Comparison of ENCODE assay signal across 8 cellular contexts in genomic region chr3:189324538-189325138, GRCh38.
A peak's percentile ranks its signal among the peaks of the same experiment; 100 is the strongest.
DNase-seq lines count a peak whose midpoint lies in the region; ATAC-seq, FAIRE-seq and TF ChIP-seq lines count a peak whose summit lies in the region.

No MANE protein-coding gene starts in this region.

- H4K20me1 ChIP-seq in Loucy (ENCODE audit: insufficient read depth, low read length, poor library complexity, severe bottlenecking): no peaks in the 10 kb centered on the region

- peaks cover 12% of the 10 kb centered on the region for H3F3A ChIP-seq in Loucy (ENCODE audit: low read depth)

- no peaks in the 10 kb centered on the region for H3K27me3 Mint-ChIP-seq in activated naive CD8-positive, alpha-beta T cell treated with anti-CD3 and anti-CD28 coated beads, Interleukin-2, amount 10 ng/mL, durations not matched to agents 7 days and 5 days

- DNase-seq in GM04504 (ENCODE audit: low read depth): peak; percentile 39
- DNase-seq in HCEC 1CT: peak; percentile 37
- peak; percentile 85 for DNase-seq in SKM-1 treated with dmso at 0.1 percent for 144 hours (lab: John Stamatoyannopoulos, UW; ENCODE audit: unreplicated experiment)
- peak; percentile 70 for DNase-seq in activated naive CD8-positive, alpha-beta T cell treated with anti-CD3 and anti-CD28 coated beads, Interleukin-2, amount 10 ng/mL, durations not matched to agents 7 days and 5 days
- DNase-seq in myocyte (ENCODE audit: low read depth): peak; percentile 59
- peak; percentile 85 to 87 for DNase-seq in thyroid gland
- DNase-seq in frontal cortex (ENCODE audit: low spot score in 2 of 2): no peak

- peak overlapping the region; percentile 57 for H3K4me3 ChIP-seq in Loucy (ENCODE audit: low read length, poor library complexity, severe bottlenecking)
- H3K4me3 ChIP-seq in thyroid gland (replicated peaks in 1 of 3): no peak overlapping the region

- ATAC-seq in activated naive CD8-positive, alpha-beta T cell treated with anti-CD3 and anti-CD28 coated beads, Interleukin-2, amount 10 ng/mL, durations not matched to agents 7 days and 5 days (ENCODE audit: low read depth): peak; percentile 99

- H3K4me1 ChIP-seq in Loucy (ENCODE audit: insufficient read depth, low read length, poor library complexity, severe bottlenecking) (peaks cover 69% of the 10 kb centered on the region), thyroid gland (peaks cover 23 to 29% of the 10 kb centered on the region in 2 donors)

- H3K4me3 Mint-ChIP-seq in activated naive CD8-positive, alpha-beta T cell treated with anti-CD3 and anti-CD28 coated beads, Interleukin-2, amount 10 ng/mL, durations not matched to agents 7 days and 5 days: peak overlapping the region; percentile 86

- H3K27me3 ChIP-seq in Loucy (ENCODE audit: insufficient read depth, low read length, poor library complexity, severe bottlenecking) (no peaks in the 10 kb centered on the region), thyroid gland (no peaks in the 10 kb centered on the region)

- H3K9me2 ChIP-seq in Loucy (replicated peaks; ENCODE audit: low read depth, low read length): no peaks in the 10 kb centered on the region

- no peak for TF ChIP-seq CTCF in Loucy (conservative IDR thresholded peaks at IDR 0.05; ENCODE audit: low read length)
- no peak for TF ChIP-seq CTCF in thyroid gland (IDR thresholded peaks at IDR 0.05)

- H3K79me2 ChIP-seq in Loucy (ENCODE audit: insufficient read depth, low read length): no peaks in the 10 kb centered on the region

- POLR2A ChIA-PET in activated naive CD8-positive, alpha-beta T cell treated with anti-CD3 and anti-CD28 coated beads, Interleukin-2, amount 10 ng/mL, durations not matched to agents 7 days and 5 days (lab: Charles Lee): interaction anchor here (0.6 to 1.9 kb wide), 3 partner anchors 9 to 39 kb away, joined by 3 to 10 read pairs (median 3); no protein-coding TSS in a partner anchor

- WGBS in thyroid gland, 2 donors: 16 to 20% methylated on average over 5 of the region's 5 CpGs

- H3K36me3 ChIP-seq in Loucy (ENCODE audit: insufficient read depth, low read length): no peaks in the 10 kb centered on the region
- H3K36me3 ChIP-seq in thyroid gland: no peaks in the 10 kb centered on the region

- H3K4me1 Mint-ChIP-seq in activated naive CD8-positive, alpha-beta T cell treated with anti-CD3 and anti-CD28 coated beads, Interleukin-2, amount 10 ng/mL, durations not matched to agents 7 days and 5 days: peaks cover 33% of the 10 kb centered on the region

- peaks cover 15% of the 10 kb centered on the region for H3K9me3 Mint-ChIP-seq in activated naive CD8-positive, alpha-beta T cell treated with anti-CD3 and anti-CD28 coated beads, Interleukin-2, amount 10 ng/mL, durations not matched to agents 7 days and 5 days

- intact Hi-C loops in thyroid gland (cut with DNase I): no loop called here

- no peaks in the 10 kb centered on the region for H3K9me3 ChIP-seq in Loucy (ENCODE audit: insufficient read depth, low read depth, low read length)
- no peaks in the 10 kb centered on the region for H3K9me3 ChIP-seq in thyroid gland

- no peak for FAIRE-seq in frontal cortex (lab: Jason Lieb, UNC)

- H3K9ac ChIP-seq in Loucy (ENCODE audit: low read depth, low read length, poor library complexity, severe bottlenecking): peak overlapping the region; percentile 63

- H2AFZ ChIP-seq in Loucy (ENCODE audit: low read length): no peak overlapping the region

- peak overlapping the region; percentile 90 to 94 (median 91) for H3K27ac ChIP-seq in thyroid gland

- peaks cover 26% of the 10 kb centered on the region for H3K36me3 Mint-ChIP-seq in activated naive CD8-positive, alpha-beta T cell treated with anti-CD3 and anti-CD28 coated beads, Interleukin-2, amount 10 ng/mL, durations not matched to agents 7 days and 5 days

- TF ChIP-seq POLR2A in thyroid gland (IDR thresholded peaks at IDR 0.05): peak in 1 of 2 donors; percentile 34

- peak overlapping the region; percentile 80 for H3K4me2 ChIP-seq in Loucy (ENCODE audit: low read depth, low read length, poor library complexity, severe bottlenecking)

- peak overlapping the region; percentile 98 for H3K27ac Mint-ChIP-seq in activated naive CD8-positive, alpha-beta T cell treated with anti-CD3 and anti-CD28 coated beads, Interleukin-2, amount 10 ng/mL, durations not matched to agents 7 days and 5 days

Comparison
In these comparisons a context has a peak if more than half of its experiments do, and no peak if none do; other contexts are left out.
1. DNase-seq: peak in GM04504 (single experiment), HCEC 1CT (single experiment), SKM-1 treated with dmso at 0.1 percent for 144 hours (single experiment), activated naive CD8-positive, alpha-beta T cell treated with anti-CD3 and anti-CD28 coated beads, Interleukin-2, amount 10 ng/mL, durations not matched to agents 7 days and 5 days (single experiment), myocyte (single experiment) and thyroid gland (2 of 2); none in frontal cortex (0 of 2).